1 cellular context compared by ENCODE assay signal in the genomic region with DNA sequence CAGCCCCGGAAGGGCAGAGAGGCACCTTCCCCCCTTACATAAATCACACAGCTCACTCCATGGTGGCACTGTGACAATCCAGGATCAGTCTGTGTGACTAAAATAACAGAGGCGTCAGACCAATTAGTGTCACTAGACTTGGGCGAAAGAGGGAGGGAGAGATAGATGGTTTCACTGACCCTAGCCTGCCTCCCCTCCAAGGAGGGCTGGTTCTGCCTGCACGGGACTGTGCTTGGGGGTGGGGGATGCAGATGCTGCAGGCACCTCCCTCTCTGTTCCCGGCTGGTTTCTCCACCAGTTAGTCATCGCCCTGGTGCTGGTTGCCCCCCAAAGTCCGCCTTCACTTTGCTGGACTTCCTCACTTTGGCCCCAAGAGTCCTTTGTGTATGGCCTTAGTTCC.
TF ChIP-seq lines count a peak whose summit lies in the region.

No MANE protein-coding gene starts in this region.

TF ChIP-seq in K562, 482 proteins besides CTCF, POLR2A, EP300 and RAD21:
- TF ChIP-seq MAZ (CRISPR knock-in tag; conservative IDR thresholded peaks at IDR 0.05 in 1 of 2, IDR thresholded peaks at IDR 0.05 in 1 of 2), result no peak
- no peak for TF ChIP-seq KLF10 (CRISPR knock-in tag; IDR thresholded peaks at IDR 0.05)
- TF ChIP-seq PCBP2 (IDR thresholded peaks at IDR 0.05; ENCODE audit: low read depth, low read length, poor library complexity, severe bottlenecking), result no peak
- peak; percentile 33; the same call in 1 of the 2 replicates for TF ChIP-seq POLR2G (IDR thresholded peaks at IDR 0.05; ENCODE audit: low read depth, low read length)
- 0 out of 2 replicates have a peak, but pooled peaks have one; percentile 5 for TF ChIP-seq POLR2AphosphoS2 (IDR thresholded peaks at IDR 0.05; ENCODE audit: low read length)
- TF ChIP-seq ATF7 (IDR thresholded peaks at IDR 0.05), result no peak
- TF ChIP-seq POLR2AphosphoS5 (IDR thresholded peaks at IDR 0.05; ENCODE audit: control insufficient read depth, insufficient read depth, low read depth, low read length), result peak; percentile 17; the same call in 1 of the 2 replicates
- TF ChIP-seq ZNF785 (CRISPR knock-in tag; IDR thresholded peaks at IDR 0.05), result no peak
- TF ChIP-seq BMI1 (IDR thresholded peaks at IDR 0.05; ENCODE audit: low read length), result no peak
- no peak for TF ChIP-seq KAT8 (IDR thresholded peaks at IDR 0.05; ENCODE audit: low read depth)
- TF ChIP-seq PRPF4 (IDR thresholded peaks at IDR 0.05; ENCODE audit: insufficient read depth, low read depth, low read length, poor library complexity, severe bottlenecking), result no peak
- no peak for TF ChIP-seq RCOR1 (IDR thresholded peaks at IDR 0.05; ENCODE audit: borderline replicate concordance in 1 of 2, low read depth in 2 of 2, low read length in 2 of 2)
- TF ChIP-seq RBM17 (IDR thresholded peaks at IDR 0.05; ENCODE audit: borderline replicate concordance, low read depth, low read length), result no peak
- no peak for TF ChIP-seq RNF2 (IDR thresholded peaks at IDR 0.05)
- no peak for TF ChIP-seq SMARCA5 (IDR thresholded peaks at IDR 0.05)
- TF ChIP-seq, protein P1, sequence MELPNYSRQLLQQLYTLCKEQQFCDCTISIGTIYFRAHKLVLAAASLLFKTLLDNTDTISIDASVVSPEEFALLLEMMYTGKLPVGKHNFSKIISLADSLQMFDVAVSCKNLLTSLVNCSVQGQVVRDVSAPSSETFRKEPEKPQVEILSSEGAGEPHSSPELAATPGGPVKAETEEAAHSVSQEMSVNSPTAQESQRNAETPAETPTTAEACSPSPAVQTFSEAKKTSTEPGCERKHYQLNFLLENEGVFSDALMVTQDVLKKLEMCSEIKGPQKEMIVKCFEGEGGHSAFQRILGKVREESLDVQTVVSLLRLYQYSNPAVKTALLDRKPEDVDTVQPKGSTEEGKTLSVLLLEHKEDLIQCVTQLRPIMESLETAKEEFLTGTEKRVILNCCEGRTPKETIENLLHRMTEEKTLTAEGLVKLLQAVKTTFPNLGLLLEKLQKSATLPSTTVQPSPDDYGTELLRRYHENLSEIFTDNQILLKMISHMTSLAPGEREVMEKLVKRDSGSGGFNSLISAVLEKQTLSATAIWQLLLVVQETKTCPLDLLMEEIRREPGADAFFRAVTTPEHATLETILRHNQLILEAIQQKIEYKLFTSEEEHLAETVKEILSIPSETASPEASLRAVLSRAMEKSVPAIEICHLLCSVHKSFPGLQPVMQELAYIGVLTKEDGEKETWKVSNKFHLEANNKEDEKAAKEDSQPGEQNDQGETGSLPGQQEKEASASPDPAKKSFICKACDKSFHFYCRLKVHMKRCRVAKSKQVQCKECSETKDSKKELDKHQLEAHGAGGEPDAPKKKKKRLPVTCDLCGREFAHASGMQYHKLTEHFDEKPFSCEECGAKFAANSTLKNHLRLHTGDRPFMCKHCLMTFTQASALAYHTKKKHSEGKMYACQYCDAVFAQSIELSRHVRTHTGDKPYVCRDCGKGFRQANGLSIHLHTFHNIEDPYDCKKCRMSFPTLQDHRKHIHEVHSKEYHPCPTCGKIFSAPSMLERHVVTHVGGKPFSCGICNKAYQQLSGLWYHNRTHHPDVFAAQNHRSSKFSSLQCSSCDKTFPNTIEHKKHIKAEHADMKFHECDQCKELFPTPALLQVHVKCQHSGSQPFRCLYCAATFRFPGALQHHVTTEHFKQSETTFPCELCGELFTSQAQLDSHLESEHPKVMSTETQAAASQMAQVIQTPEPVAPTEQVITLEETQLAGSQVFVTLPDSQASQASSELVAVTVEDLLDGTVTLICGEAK (IDR thresholded peaks at IDR 0.05), result no peak
- TF ChIP-seq, protein P1 (CRISPR knock-in tag; IDR thresholded peaks at IDR 0.05), result no peak
- TF ChIP-seq CHD2 (IDR thresholded peaks at IDR 0.05; ENCODE audit: low read depth, low read length), result no peak
TF ChIP-seq in K562: peak in this region for 3.
